In the genomic region with DNA sequence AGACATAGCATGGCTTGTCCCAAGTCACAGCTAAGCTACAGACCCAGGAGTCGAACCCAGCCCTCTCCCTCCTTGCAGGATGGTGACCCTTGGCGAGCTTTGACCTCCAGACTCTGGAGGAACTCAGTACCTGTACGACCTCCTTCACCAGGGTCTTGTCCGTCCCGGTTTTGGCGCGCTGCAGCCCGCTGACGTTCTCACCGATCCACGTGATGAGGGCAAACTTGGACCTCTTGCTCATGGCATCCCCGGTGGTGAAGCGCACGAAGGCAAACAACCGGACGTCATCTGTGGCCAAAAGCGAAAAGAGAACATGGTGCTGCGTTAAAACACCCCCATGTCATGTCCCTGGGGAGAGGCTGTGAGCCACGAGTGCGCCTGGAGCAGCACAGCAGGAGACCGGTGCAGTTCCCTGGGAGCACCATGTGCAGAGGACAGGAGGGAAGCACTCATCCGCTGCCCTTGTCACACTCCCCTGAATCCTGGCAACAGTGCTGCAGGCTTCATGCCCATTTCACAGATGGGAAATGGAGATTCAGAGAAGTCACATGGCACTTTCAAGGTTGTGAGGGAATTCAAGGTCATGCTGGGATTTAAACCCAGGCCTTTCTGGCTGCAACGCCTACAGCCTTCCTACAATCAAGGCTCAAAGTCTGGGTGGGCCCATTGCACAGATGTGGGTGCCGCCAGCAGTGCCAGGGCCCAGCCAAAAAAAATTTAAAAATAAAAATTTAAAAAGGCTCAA, we compare ENCODE assay signal across 34 cellular contexts.
"Had no signal": no experiment of that assay in that cellular context is flagged by ENCODE, and none has a peak within 500 bp of the region (broad histone marks: within the 10 kb centered on the region; RNA-seq: fewer than 3 reads in every experiment).

No MANE protein-coding gene starts in this region.

- H3K4me1 ChIP-seq: prostate gland, suprapubic skin had no signal

- H3K4me3 ChIP-seq: ascending aorta, pancreas, prostate gland, skin epidermis, suprapubic skin, tibial artery had no signal

- H3K4me3 Mint-ChIP-seq: activated CD4-positive, alpha-beta memory T cell treated with anti-CD3 and anti-CD28 coated beads for 36 hours; activated CD4-positive, alpha-beta T cell treated with anti-CD3 and anti-CD28 coated beads, Interleukin-2, amount 10 ng/mL, durations not matched to agents 24 days and 14 days; activated naive CD4-positive, alpha-beta T cell treated with anti-CD3 and anti-CD28 coated beads, Interleukin-2, amount 10 ng/mL, durations not matched to agents 7 days and 5 days; activated naive CD8-positive, alpha-beta T cell treated with anti-CD3 and anti-CD28 coated beads, Interleukin-2, amount 10 ng/mL, durations not matched to agents 7 days and 5 days; activated T-helper 1 cell treated with anti-CD3 and anti-CD28 coated beads, Interleukin-12 subunit alpha, Interleukin-12 subunit beta, Interleukin-2, Interleukin-4 antibody, amounts not matched to agents 30 ng/mL and 10 ng/mL and 1 ng/mL, durations not matched to agents 14 hours and 24 hours and 36 hours; endodermal cell; nephron; stimulated activated effector memory CD8-positive, alpha-beta T cell treated with anti-CD3 and anti-CD28 coated beads, Interleukin-12 subunit alpha, Interleukin-12 subunit beta, amount 100 ng/mL, for 72 hours; T-cell; T-helper 2 cell treated with Interferon-gamma antibody and Interleukin-4, amounts not matched to agents 5 μg/mL and 100 μg/mL, for 36 hours had no signal

- H3K27ac ChIP-seq: ascending aorta, brain microvascular endothelial cell, pancreas, prostate gland, skin epidermis, suprapubic skin, tibial artery, VCaP had no signal

- H3K27me3 Mint-ChIP-seq: activated CD4-positive, alpha-beta memory T cell treated with anti-CD3 and anti-CD28 coated beads for 36 hours; activated CD4-positive, alpha-beta T cell treated with anti-CD3 and anti-CD28 coated beads, Interleukin-2, amount 10 ng/mL, durations not matched to agents 24 days and 14 days; activated naive CD4-positive, alpha-beta T cell treated with anti-CD3 and anti-CD28 coated beads, Interleukin-2, amount 10 ng/mL, durations not matched to agents 7 days and 5 days; activated naive CD8-positive, alpha-beta T cell treated with anti-CD3 and anti-CD28 coated beads, Interleukin-2, amount 10 ng/mL, durations not matched to agents 7 days and 5 days; T-cell had no signal

- H3K9me3 Mint-ChIP-seq: activated CD4-positive, alpha-beta memory T cell treated with anti-CD3 and anti-CD28 coated beads for 36 hours; activated CD4-positive, alpha-beta T cell treated with anti-CD3 and anti-CD28 coated beads, Interleukin-2, amount 10 ng/mL, durations not matched to agents 24 days and 14 days; activated naive CD4-positive, alpha-beta T cell treated with anti-CD3 and anti-CD28 coated beads, Interleukin-2, amount 10 ng/mL, durations not matched to agents 7 days and 5 days; activated naive CD8-positive, alpha-beta T cell treated with anti-CD3 and anti-CD28 coated beads, Interleukin-2, amount 10 ng/mL, durations not matched to agents 7 days and 5 days; activated T-helper 1 cell treated with anti-CD3 and anti-CD28 coated beads, Interleukin-12 subunit alpha, Interleukin-12 subunit beta, Interleukin-2, Interleukin-4 antibody, amounts not matched to agents 30 ng/mL and 10 ng/mL and 1 ng/mL, durations not matched to agents 14 hours and 24 hours and 36 hours; endodermal cell; nephron; stimulated activated effector memory CD8-positive, alpha-beta T cell treated with anti-CD3 and anti-CD28 coated beads, Interleukin-12 subunit alpha, Interleukin-12 subunit beta, amount 100 ng/mL, for 72 hours; T-cell; T-helper 2 cell treated with Interferon-gamma antibody and Interleukin-4, amounts not matched to agents 5 μg/mL and 100 μg/mL, for 36 hours had no signal

- H3K36me3 ChIP-seq: ascending aorta, pancreas, prostate gland, tibial artery had no signal

- FAIRE-seq: keratinocyte, pancreas had no signal

- DNase-seq: activated CD4-positive, alpha-beta memory T cell treated with anti-CD3 and anti-CD28 coated beads for 36 hours; activated CD4-positive, alpha-beta T cell treated with anti-CD3 and anti-CD28 coated beads, Interleukin-2, amount 10 ng/mL, durations not matched to agents 24 days and 14 days; activated CD4-positive, CD25-positive, alpha-beta regulatory T cell treated with anti-CD3 and anti-CD28 coated beads, Interleukin-2, amount 50 U/mL, for 72 hours; activated effector memory CD4-positive, alpha-beta T cell treated with anti-CD3 and anti-CD28 coated beads, Interleukin-2, amount 50 U/mL, for 16 hours; activated naive CD4-positive, alpha-beta T cell treated with anti-CD3 and anti-CD28 coated beads, Interleukin-2, amount 10 ng/mL, durations not matched to agents 7 days and 5 days; activated naive CD8-positive, alpha-beta T cell treated with anti-CD3 and anti-CD28 coated beads, Interleukin-2, amount 10 ng/mL, durations not matched to agents 7 days and 5 days; activated T-cell treated with anti-CD3 and anti-CD28 coated beads for 4 hours; brain microvascular endothelial cell; cortex of kidney; endodermal cell; foreskin fibroblast; head of caudate nucleus; hippocampal formation; left cardiac atrium; left ventricle myocardium superior; nucleus accumbens; pancreas; retina; stimulated activated CD4-positive, alpha-beta T cell treated with anti-CD3 and anti-CD28 coated beads, Interleukin-12 subunit alpha, Interleukin-12 subunit beta, amount 100 ng/mL, for 4 hours; stimulated activated CD4-positive, alpha-beta T cell treated with anti-CD3 and anti-CD28 coated beads, Interleukin-4, amount 100 ng/mL, for 24 hours; T-cell; tibial artery had no signal

- H3K27me3 ChIP-seq: ascending aorta, brain microvascular endothelial cell, pancreas, suprapubic skin, tibial artery had no signal

- H3K9me3 ChIP-seq: ascending aorta, pancreas, prostate gland, suprapubic skin, tibial artery had no signal

- H3K27ac Mint-ChIP-seq: activated CD4-positive, alpha-beta memory T cell treated with anti-CD3 and anti-CD28 coated beads for 36 hours; endodermal cell; nephron; stimulated activated effector memory CD8-positive, alpha-beta T cell treated with anti-CD3 and anti-CD28 coated beads, Interleukin-12 subunit alpha, Interleukin-12 subunit beta, amount 100 ng/mL, for 72 hours; T-helper 2 cell treated with Interferon-gamma antibody and Interleukin-4, amounts not matched to agents 5 μg/mL and 100 μg/mL, for 36 hours had no signal

- ATAC-seq: esophagus mucosa; left cardiac atrium; left ventricle myocardium superior; pancreas; sciatic nerve; stimulated activated effector memory CD8-positive, alpha-beta T cell treated with anti-CD3 and anti-CD28 coated beads, Interleukin-12 subunit alpha, Interleukin-12 subunit beta, amount 100 ng/mL, for 72 hours; T-cell had no signal
